ENCODE assay signal across 8 cellular contexts in the genomic region with DNA sequence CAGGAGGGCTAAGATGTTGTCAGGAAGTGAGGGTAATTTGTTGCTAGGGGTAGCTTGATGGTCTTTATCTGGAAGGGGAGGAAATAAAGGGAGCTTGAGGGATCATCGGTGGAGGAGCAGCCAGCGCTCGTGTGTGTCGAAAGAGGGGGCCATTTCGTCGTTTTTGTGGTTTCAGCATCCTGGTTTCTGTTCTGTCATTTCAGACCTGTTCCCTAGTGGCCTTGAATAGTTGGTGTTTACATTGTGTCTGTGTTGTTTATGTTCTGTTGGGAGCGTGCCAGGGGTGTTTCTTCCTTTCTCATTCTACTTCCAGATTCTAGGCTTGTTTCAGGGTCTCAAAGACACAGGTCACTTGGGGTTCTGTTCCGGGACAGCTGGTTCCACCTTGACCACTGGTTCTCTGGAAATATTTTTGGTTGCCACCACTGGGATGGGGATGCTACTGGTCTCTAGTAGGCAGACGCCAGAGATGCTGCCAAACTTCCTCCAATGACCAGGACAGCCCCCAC.
DNase-seq lines count a peak whose midpoint lies in the region; ATAC-seq and TF ChIP-seq lines count a peak whose summit lies in the region.

No MANE protein-coding gene starts in this region.

- POLR2A ChIA-PET in CD4-positive, alpha-beta memory T cell (lab: Charles Lee; ENCODE audit: partially characterized antibody) = no interaction called here

- peaks cover 0 to 4% (median 2%) of the 10 kb centered on the region in 4 donors for H3K4me1 Mint-ChIP-seq in CD4-positive, alpha-beta memory T cell

- H3K27ac ChIP-seq in CD4-positive, alpha-beta memory T cell (ENCODE audit: low read depth, low read length) = no peak overlapping the region
- H3K27ac ChIP-seq in thyroid gland = no peak overlapping the region

- H3K9me3 Mint-ChIP-seq in CD4-positive, alpha-beta memory T cell = peaks cover 0 to 13% (median 9%) of the 10 kb centered on the region in 8 donors

- peak in 4 of 5 donors; percentile 9 to 22 (median 14) for DNase-seq in CD4-positive, alpha-beta memory T cell
- DNase-seq in NCI-H345 treated with DMSO at 0.1 percent for 48 hours (lab: John Stamatoyannopoulos, UW; ENCODE audit: unreplicated experiment) (peak; percentile 37), fibroblast of mammary gland (ENCODE audit: low read depth) (peak; percentile 19), thyroid gland (peak; percentile 11 to 17), DMS53 (lab: John Stamatoyannopoulos, UW) (no peak)
- DNase-seq in activated naive CD4-positive, alpha-beta T cell (lab: John Stamatoyannopoulos, UW) = no peak

- no peaks in the 10 kb centered on the region for H3K27me3 Mint-ChIP-seq in CD4-positive, alpha-beta memory T cell

- H3K4me3 ChIP-seq in CD4-positive, alpha-beta memory T cell (ENCODE audit: low read length in 2 of 2) = no peak overlapping the region
- H3K4me3 ChIP-seq in fibroblast of mammary gland (ENCODE audit: control insufficient read depth, low read depth, low read length) = no peak overlapping the region
- H3K4me3 ChIP-seq in thyroid gland (replicated peaks in 1 of 3) = no peak overlapping the region

- WGBS in thyroid gland, 2 donors = 46 to 51% methylated on average over 9 of the region's 9 CpGs

- TF ChIP-seq CTCF in fibroblast of mammary gland (conservative IDR thresholded peaks at IDR 0.05; ENCODE audit: control insufficient read depth, insufficient read depth, low read depth, low read length) (no peak), thyroid gland (IDR thresholded peaks at IDR 0.05) (peak in 1 of 6 experiments; percentile 13)

- no peaks in the 10 kb centered on the region for H3K9me3 ChIP-seq in CD4-positive, alpha-beta memory T cell (ENCODE audit: control insufficient read depth in 1 of 2, low read length in 2 of 2)
- no peaks in the 10 kb centered on the region for H3K9me3 ChIP-seq in thyroid gland

- CTCF ChIA-PET in CD4-positive, alpha-beta memory T cell (lab: Charles Lee; ENCODE audit: partially characterized antibody) = interaction anchor here (1.0 to 1.2 kb wide), 2 partner anchors 9 to 90 kb away, joined by 3 to 4 read pairs; no protein-coding TSS in a partner anchor

- ATAC-seq in GM21723 (IDR thresholded peaks at IDR 0.05; ENCODE audit: unreplicated experiment) (peak; percentile 87), GM18858 (IDR thresholded peaks at IDR 0.05; ENCODE audit: unreplicated experiment) (no peak)

- no peaks in the 10 kb centered on the region for H3K27me3 ChIP-seq in CD4-positive, alpha-beta memory T cell (ENCODE audit: insufficient read depth, low read length)
- no peaks in the 10 kb centered on the region for H3K27me3 ChIP-seq in thyroid gland

- TF ChIP-seq POLR2A in thyroid gland (IDR thresholded peaks at IDR 0.05) = no peak

- H3K4me3 Mint-ChIP-seq in CD4-positive, alpha-beta memory T cell = no peak overlapping the region

- intact Hi-C loops in CD4-positive, alpha-beta memory T cell (cut with micrococcal nuclease) = loop anchor here (1.0 kb wide), 1 partner anchor 92 kb away; no protein-coding TSS in a partner anchor
- intact Hi-C loops in thyroid gland (cut with DNase I) = no loop called here

- no peaks in the 10 kb centered on the region for H3K4me1 ChIP-seq in CD4-positive, alpha-beta memory T cell (ENCODE audit: insufficient read depth, low read length)
- H3K4me1 ChIP-seq in thyroid gland = peaks cover 0 to 6% of the 10 kb centered on the region in 2 donors

- H3K36me3 ChIP-seq in CD4-positive, alpha-beta memory T cell (ENCODE audit: insufficient read depth, low read length) = no peaks in the 10 kb centered on the region
- no peaks in the 10 kb centered on the region for H3K36me3 ChIP-seq in thyroid gland

- peak overlapping the region in 1 of 7 donors; percentile 34 for H3K27ac Mint-ChIP-seq in CD4-positive, alpha-beta memory T cell

- no peaks in the 10 kb centered on the region for H3K36me3 Mint-ChIP-seq in CD4-positive, alpha-beta memory T cell

Comparison
In these comparisons a context has a peak if more than half of its experiments do, and no peak if none do; other contexts are left out.
1. DNase-seq: peak in CD4-positive, alpha-beta memory T cell (4 of 5), NCI-H345 treated with DMSO at 0.1 percent for 48 hours (single experiment), fibroblast of mammary gland (single experiment) and thyroid gland (2 of 2); none in DMS53 (single experiment) and activated naive CD4-positive, alpha-beta T cell (0 of 4).